ENCODE assay signal across 1 cellular context in genomic region chr10:100907175-100907574, GRCh38.
TF ChIP-seq lines count a peak whose summit lies in the region.

No MANE protein-coding gene starts in this region.

TF ChIP-seq in HepG2, 621 proteins besides CTCF, POLR2A, EP300 and RAD21 (continued from another document and continues in another):
- TF ChIP-seq NR2C2 (CRISPR knock-in tag; IDR thresholded peaks at IDR 0.05; ENCODE audit: borderline replicate concordance) = 0 out of 2 replicates have a peak, but pooled peaks have one; percentile 42
- TF ChIP-seq NCOR1 (IDR thresholded peaks at IDR 0.05; ENCODE audit: borderline replicate concordance, low read length) = peak; percentile 44; the same call in 1 of the 2 replicates
- TF ChIP-seq HOXA3 (CRISPR knock-in tag; IDR thresholded peaks at IDR 0.05) = peak; percentile 49; the same call in 1 of the 2 replicates
- TF ChIP-seq MBD4 (IDR thresholded peaks at IDR 0.05; ENCODE audit: borderline replicate concordance, low read length) = no peak
- TF ChIP-seq MIER2 (CRISPR knock-in tag; IDR thresholded peaks at IDR 0.05) = 0 out of 2 replicates have a peak, but pooled peaks have one; percentile 19
- no peak for TF ChIP-seq GABPA (IDR thresholded peaks at IDR 0.05; ENCODE audit: low read depth, low read length)
- no peak; the same call in 1 of the 2 replicates for TF ChIP-seq GABPA (CRISPR knock-in tag; IDR thresholded peaks at IDR 0.05; ENCODE audit: low read depth)
- peak; percentile 77; the same call in 1 of the 2 replicates for TF ChIP-seq ZNF644 (CRISPR knock-in tag; IDR thresholded peaks at IDR 0.05; ENCODE audit: low read depth)
- peak; percentile 32; the same call in 1 of the 2 replicates for TF ChIP-seq BCL6 (CRISPR knock-in tag; IDR thresholded peaks at IDR 0.05)
- TF ChIP-seq ZNF788 (CRISPR knock-in tag; IDR thresholded peaks at IDR 0.05; ENCODE audit: borderline replicate concordance) = 0 out of 2 replicates have a peak, but pooled peaks have one; percentile 18
- 0 out of 2 replicates have a peak, but pooled peaks have one; percentile 22 for TF ChIP-seq GFI1 (CRISPR knock-in tag; IDR thresholded peaks at IDR 0.05; ENCODE audit: borderline replicate concordance)
- TF ChIP-seq ZMYM3 (CRISPR knock-in tag; IDR thresholded peaks at IDR 0.05) = peak; percentile 94
- no peak for TF ChIP-seq AKNA (CRISPR knock-in tag; IDR thresholded peaks at IDR 0.05; ENCODE audit: borderline replicate concordance)
- peak; percentile 89 for TF ChIP-seq ELF1 (CRISPR knock-in tag; IDR thresholded peaks at IDR 0.05)
- TF ChIP-seq NFYC (CRISPR knock-in tag; IDR thresholded peaks at IDR 0.05) = 0 out of 2 replicates have a peak, but pooled peaks have one; percentile 24
- no peak for TF ChIP-seq HNF1B (CRISPR knock-in tag; IDR thresholded peaks at IDR 0.05)
- TF ChIP-seq KDM6A (CRISPR knock-in tag; IDR thresholded peaks at IDR 0.05; ENCODE audit: low read depth) = peak; percentile 69; the same call in 1 of the 2 replicates
- TF ChIP-seq AGO2 (optimal IDR thresholded peaks at IDR 0.05; ENCODE audit: low read depth, low read length) = no peak
- peak; percentile 48; the same call in 1 of the 2 replicates for TF ChIP-seq PHF21A (CRISPR knock-in tag; IDR thresholded peaks at IDR 0.05)
- TF ChIP-seq MXI1 (IDR thresholded peaks at IDR 0.05; ENCODE audit: borderline replicate concordance, low read depth, low read length) = no peak
- TF ChIP-seq KDM5B (CRISPR knock-in tag; IDR thresholded peaks at IDR 0.05; ENCODE audit: borderline replicate concordance) = no peak
- 0 out of 2 replicates have a peak, but pooled peaks have one; percentile 14 for TF ChIP-seq PHF20 (CRISPR knock-in tag; IDR thresholded peaks at IDR 0.05)
- TF ChIP-seq ZFP41 (CRISPR knock-in tag; IDR thresholded peaks at IDR 0.05; ENCODE audit: borderline replicate concordance) = no peak
- 0 out of 2 replicates have a peak, but pooled peaks have one; percentile 27 for TF ChIP-seq MEF2D (CRISPR knock-in tag; IDR thresholded peaks at IDR 0.05)
- TF ChIP-seq ELF3 (CRISPR knock-in tag; IDR thresholded peaks at IDR 0.05) = peak; percentile 70
- TF ChIP-seq ZNF792 (CRISPR knock-in tag; IDR thresholded peaks at IDR 0.05) = peak; percentile 73; the same call in 1 of the 2 replicates
- TF ChIP-seq NAIF1 (CRISPR knock-in tag; IDR thresholded peaks at IDR 0.05; ENCODE audit: borderline replicate concordance) = no peak
- 0 out of 2 replicates have a peak, but pooled peaks have one; percentile 26 for TF ChIP-seq HOMEZ (CRISPR knock-in tag; IDR thresholded peaks at IDR 0.05; ENCODE audit: low read depth)
- TF ChIP-seq ZBTB7B (CRISPR knock-in tag; IDR thresholded peaks at IDR 0.05) = peak; percentile 30; the same call in 1 of the 2 replicates
- no peak for TF ChIP-seq TOE1 (CRISPR knock-in tag; IDR thresholded peaks at IDR 0.05)
- peak; percentile 33; the same call in 1 of the 2 replicates for TF ChIP-seq IRF2 (CRISPR knock-in tag; IDR thresholded peaks at IDR 0.05)
- no peak for TF ChIP-seq FIP1L1 (IDR thresholded peaks at IDR 0.05; ENCODE audit: borderline replicate concordance, insufficient read depth, low read depth, low read length)
- TF ChIP-seq ZBTB44 (CRISPR knock-in tag; IDR thresholded peaks at IDR 0.05) = no peak
- TF ChIP-seq ZFP1 (CRISPR knock-in tag; IDR thresholded peaks at IDR 0.05) = peak; percentile 63; the same call in 1 of the 2 replicates
- no peak for TF ChIP-seq ZNF674 (CRISPR knock-in tag; IDR thresholded peaks at IDR 0.05; ENCODE audit: low read depth)
- no peak for TF ChIP-seq HBP1 (CRISPR knock-in tag; IDR thresholded peaks at IDR 0.05; ENCODE audit: low read depth)
- TF ChIP-seq EHMT2 (IDR thresholded peaks at IDR 0.05; ENCODE audit: borderline replicate concordance, low read depth, low read length) = no peak
- peak; percentile 58; the same call in 1 of the 2 replicates for TF ChIP-seq TBX2 (CRISPR knock-in tag; IDR thresholded peaks at IDR 0.05; ENCODE audit: borderline replicate concordance)
- 0 out of 2 replicates have a peak, but pooled peaks have one; percentile 43 for TF ChIP-seq HMGXB3 (CRISPR knock-in tag; IDR thresholded peaks at IDR 0.05; ENCODE audit: borderline replicate concordance)
- TF ChIP-seq ZNF276 (CRISPR knock-in tag; IDR thresholded peaks at IDR 0.05; ENCODE audit: low read depth) = no peak
- TF ChIP-seq FOXA1 (IDR thresholded peaks at IDR 0.05) = no peak
- TF ChIP-seq FOXA1 (CRISPR knock-in tag; IDR thresholded peaks at IDR 0.05) = 0 out of 2 replicates have a peak, but pooled peaks have one; percentile 32
